In the genomic region with DNA sequence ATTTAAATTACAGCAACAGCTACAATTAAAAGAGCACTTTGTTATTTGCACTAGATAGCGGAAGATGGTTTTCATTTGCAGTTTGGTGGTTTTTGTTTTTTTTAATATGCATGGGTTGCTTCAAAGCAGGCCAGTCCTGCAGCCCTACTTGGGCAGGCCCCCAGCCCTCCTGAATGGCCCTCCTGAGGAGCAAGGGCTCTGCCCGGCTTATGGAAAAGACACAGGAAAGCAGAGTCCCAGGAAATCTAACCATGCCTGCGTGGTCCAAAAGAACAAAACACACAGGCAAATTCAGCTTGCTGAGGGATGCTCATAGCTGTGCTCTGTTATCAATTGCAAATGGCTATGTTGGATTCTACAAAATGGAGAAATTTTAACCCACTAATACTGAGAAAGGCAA, we compare ENCODE assay signal across 23 cellular contexts.
DNase-seq lines count a peak whose midpoint lies in the region; ATAC-seq and TF ChIP-seq lines count a peak whose summit lies in the region.
"Had no signal": no experiment of that assay in that cellular context is flagged by ENCODE, and none has a peak within 500 bp of the region (broad histone marks: within the 10 kb centered on the region; RNA-seq: fewer than 3 reads in every experiment).

No MANE protein-coding gene starts in this region.

- H4K20me1 ChIP-seq in GM23338 (replicated peaks; ENCODE audit: insufficient read depth) = no peaks in the 10 kb centered on the region
- H4K20me1 ChIP-seq: BLaER1 treated with 17β-estradiol and CSF1 and Interleukin-3, amounts not matched to agents 10 nM and 100 nM had no signal

- H3K4me1 Mint-ChIP-seq in GM23338 (peaks cover 14% of the 10 kb centered on the region; the same call in 2 of the 3 replicates), WTC11 (peaks cover 12% of the 10 kb centered on the region), glutamatergic neuron (ENCODE audit: low read depth, unreplicated experiment) (peaks cover 4% of the 10 kb centered on the region)
- H3K4me1 Mint-ChIP-seq: B cell had no signal

- POLR2A ChIA-PET in WTC11 (lab: Charles Lee) = no interaction called here

- intact Hi-C loops in esophagus muscularis mucosa (cut with DNase I) = no loop called here
- intact Hi-C loops in thyroid gland (cut with DNase I) = no loop called here

- H3K27ac ChIP-seq in GM23338 (ENCODE audit: low read depth) (no peak overlapping the region), esophagus muscularis mucosa (replicated peaks in 1 of 4) (no peak overlapping the region), thyroid gland (no peak overlapping the region)
- H3K27ac ChIP-seq: 22Rv1; A549; BLaER1 treated with 17β-estradiol and CSF1 and Interleukin-3, amounts not matched to agents 10 nM and 100 nM; C4-2B had no signal

- peak overlapping the region; percentile 8 for H3K4me2 ChIP-seq in GM23338
- H3K4me2 ChIP-seq: A549; BLaER1 treated with 17β-estradiol and CSF1 and Interleukin-3, amounts not matched to agents 10 nM and 100 nM had no signal

- no peaks in the 10 kb centered on the region for H3K9me2 ChIP-seq in GM23338 (ENCODE audit: insufficient read depth)

- TF ChIP-seq POLR2A in esophagus muscularis mucosa (IDR thresholded peaks at IDR 0.05; ENCODE audit: low read depth) (no peak), thyroid gland (IDR thresholded peaks at IDR 0.05) (no peak)

- H3K4me1 ChIP-seq in GM23338 (ENCODE audit: insufficient read depth) = peaks cover 19% of the 10 kb centered on the region
- no peaks in the 10 kb centered on the region for H3K4me1 ChIP-seq in esophagus muscularis mucosa
- H3K4me1 ChIP-seq in thyroid gland = no peaks in the 10 kb centered on the region
- H3K4me1 ChIP-seq: A549; BLaER1 treated with 17β-estradiol and CSF1 and Interleukin-3, amounts not matched to agents 10 nM and 100 nM; Caco-2 had no signal

- H3K27me3 Mint-ChIP-seq in GM23338 (ENCODE audit: insufficient read depth, low read depth, poor library complexity) (peaks cover 2% of the 10 kb centered on the region), WTC11 (ENCODE audit: low read depth) (no peaks in the 10 kb centered on the region; the same call in 1 of the 2 replicates), glutamatergic neuron (ENCODE audit: unreplicated experiment) (no peaks in the 10 kb centered on the region)
- H3K27me3 Mint-ChIP-seq: CD4-positive, alpha-beta T cell had no signal

- H3K27ac Mint-ChIP-seq in GM23338 = no peak overlapping the region
- H3K27ac Mint-ChIP-seq in WTC11 = no peak overlapping the region
- no peak overlapping the region for H3K27ac Mint-ChIP-seq in glutamatergic neuron (ENCODE audit: unreplicated experiment)
- H3K27ac Mint-ChIP-seq: B cell; CD4-positive, alpha-beta T cell; CD8-positive, alpha-beta T cell had no signal

- CTCF ChIA-PET in WTC11 (lab: Charles Lee) = no interaction called here

- no peak overlapping the region for H2AFZ ChIP-seq in GM23338

- no peaks in the 10 kb centered on the region; the same call in 1 of the 3 replicates for H3K9me3 Mint-ChIP-seq in GM23338
- peaks cover 10% of the 10 kb centered on the region for H3K9me3 Mint-ChIP-seq in WTC11
- no peaks in the 10 kb centered on the region for H3K9me3 Mint-ChIP-seq in glutamatergic neuron (ENCODE audit: unreplicated experiment)
- H3K9me3 Mint-ChIP-seq: CD4-positive, alpha-beta T cell had no signal

- H3K9me3 ChIP-seq in esophagus muscularis mucosa = no peaks in the 10 kb centered on the region
- no peaks in the 10 kb centered on the region for H3K9me3 ChIP-seq in thyroid gland
- H3K9me3 ChIP-seq: A549, Caco-2 had no signal

- TF ChIP-seq CTCF in GM23338 (conservative IDR thresholded peaks at IDR 0.05; ENCODE audit: low read depth in 2 of 2) (no peak), WTC11 (IDR thresholded peaks at IDR 0.05) (no peak), esophagus muscularis mucosa (IDR thresholded peaks at IDR 0.05) (no peak), thyroid gland (IDR thresholded peaks at IDR 0.05) (no peak), glutamatergic neuron (IDR thresholded peaks at IDR 0.05; ENCODE audit: partially characterized antibody, unreplicated experiment) (no peak)

- ATAC-seq in GM23338 = peak; percentile 89
- ATAC-seq in WTC11 = peak; percentile 86
- no peak for ATAC-seq in HG02973 (IDR thresholded peaks at IDR 0.05; ENCODE audit: unreplicated experiment)
- ATAC-seq: A549; CD8-positive, alpha-beta T cell; GM12878 had no signal

- no peaks in the 10 kb centered on the region for H3K79me2 ChIP-seq in GM23338 (replicated peaks; ENCODE audit: insufficient read depth)

- H3K4me3 ChIP-seq in GM23338 (no peak overlapping the region), esophagus muscularis mucosa (no peak overlapping the region), thyroid gland (replicated peaks in 1 of 3) (no peak overlapping the region)
- H3K4me3 ChIP-seq: A549; BLaER1 treated with 17β-estradiol and CSF1 and Interleukin-3, amounts not matched to agents 10 nM and 100 nM; GM12878 had no signal

- H3K4me3 Mint-ChIP-seq in GM23338 (no peak overlapping the region), WTC11 (no peak overlapping the region), glutamatergic neuron (ENCODE audit: unreplicated experiment) (no peak overlapping the region)
- H3K4me3 Mint-ChIP-seq: B cell; CD4-positive, alpha-beta T cell; CD8-positive, alpha-beta T cell had no signal

- H3K36me3 ChIP-seq in GM23338 (ENCODE audit: insufficient read depth) = no peaks in the 10 kb centered on the region
- H3K36me3 ChIP-seq in esophagus muscularis mucosa = no peaks in the 10 kb centered on the region
- no peaks in the 10 kb centered on the region for H3K36me3 ChIP-seq in thyroid gland
- H3K36me3 ChIP-seq: BLaER1 treated with 17β-estradiol and CSF1 and Interleukin-3, amounts not matched to agents 10 nM and 100 nM had no signal

- H3K27me3 ChIP-seq in GM23338 (ENCODE audit: insufficient read depth) = no peaks in the 10 kb centered on the region
- H3K27me3 ChIP-seq in esophagus muscularis mucosa = no peaks in the 10 kb centered on the region
- no peaks in the 10 kb centered on the region for H3K27me3 ChIP-seq in thyroid gland
- H3K27me3 ChIP-seq: BLaER1 treated with 17β-estradiol and CSF1 and Interleukin-3, amounts not matched to agents 10 nM and 100 nM had no signal

- H3K36me3 Mint-ChIP-seq in GM23338 (ENCODE audit: low read depth) (no peaks in the 10 kb centered on the region), WTC11 (0 out of 2 replicates have a peak, but pooled peaks cover under 1% of the 10 kb centered on the region), glutamatergic neuron (ENCODE audit: unreplicated experiment) (no peaks in the 10 kb centered on the region)
- H3K36me3 Mint-ChIP-seq: CD8-positive, alpha-beta T cell had no signal

- peak; percentile 19 for DNase-seq in GM23338 (ENCODE audit: low spot score)
- no peak for DNase-seq in WTC11 (ENCODE audit: low spot score)
- DNase-seq in esophagus muscularis mucosa (ENCODE audit: extremely low spot score) = peak; percentile 31
- DNase-seq in thyroid gland = peak; percentile 24 to 32
- DNase-seq in glutamatergic neuron = no peak
- DNase-seq in nucleus accumbens (lab: John Stamatoyannopoulos, UW) = no peak
- DNase-seq: AML-193; Caco-2; Calu3; CD4-positive, alpha-beta T cell; CD8-positive, alpha-beta T cell; DMS53; DMS79; DND-41; EL; GDM1 had no signal

- no peaks in the 10 kb centered on the region for H3F3A ChIP-seq in GM23338 (replicated peaks; ENCODE audit: low read depth)

- TF ChIP-seq EP300 in esophagus muscularis mucosa (IDR thresholded peaks at IDR 0.05) = no peak

- 94% methylated on average over 3 of the region's 3 CpGs for WGBS in esophagus muscularis mucosa
- WGBS in thyroid gland, 2 donors = 46 to 59% methylated on average over 3 of the region's 3 CpGs

TF ChIP-seq in GM23338, 12 proteins besides CTCF, POLR2A, EP300 and RAD21 (continues in another document):
- TF ChIP-seq NANOG (IDR thresholded peaks at IDR 0.05; ENCODE audit: borderline replicate concordance) (no peak), EZH2 (IDR thresholded peaks at IDR 0.05; ENCODE audit: low read depth, unreplicated experiment) (no peak)

TF ChIP-seq in WTC11, 78 proteins besides CTCF, POLR2A, EP300 and RAD21 (continues in another document):
- TF ChIP-seq ZNF232 (CRISPR knock-in tag; IDR thresholded peaks at IDR 0.05) = no peak
- no peak for TF ChIP-seq TCF7 (CRISPR knock-in tag; IDR thresholded peaks at IDR 0.05; ENCODE audit: low read depth)
- TF ChIP-seq ZNF121 (CRISPR knock-in tag; IDR thresholded peaks at IDR 0.05) = no peak
- no peak for TF ChIP-seq SOX15 (CRISPR knock-in tag; IDR thresholded peaks at IDR 0.05)
- TF ChIP-seq PREB (CRISPR knock-in tag; IDR thresholded peaks at IDR 0.05; ENCODE audit: borderline replicate concordance) = no peak
- TF ChIP-seq FOXP1 (CRISPR knock-in tag; IDR thresholded peaks at IDR 0.05; ENCODE audit: borderline replicate concordance) = no peak
- TF ChIP-seq MXD4 (CRISPR knock-in tag; IDR thresholded peaks at IDR 0.05; ENCODE audit: borderline replicate concordance) = no peak
- TF ChIP-seq ELF4 (CRISPR knock-in tag; IDR thresholded peaks at IDR 0.05; ENCODE audit: low read depth) = no peak
- TF ChIP-seq TEAD1 (CRISPR knock-in tag; IDR thresholded peaks at IDR 0.05) = no peak
- no peak for TF ChIP-seq ZSCAN18 (CRISPR knock-in tag; IDR thresholded peaks at IDR 0.05)
- TF ChIP-seq ZNF671 (CRISPR knock-in tag; IDR thresholded peaks at IDR 0.05) = no peak
- TF ChIP-seq NFATC4 (CRISPR knock-in tag; IDR thresholded peaks at IDR 0.05) = no peak
- no peak for TF ChIP-seq ZNF416 (CRISPR knock-in tag; IDR thresholded peaks at IDR 0.05)

Comparison
In these comparisons a context has a peak if more than half of its experiments do, and no peak if none do; other contexts are left out.
1. DNase-seq: peak in GM23338 (single experiment), esophagus muscularis mucosa (single experiment) and thyroid gland (2 of 2); none in WTC11 (single experiment), glutamatergic neuron (single experiment) and nucleus accumbens (0 of 56).